10 cellular contexts compared by ENCODE assay signal in genomic region chr10:71981024-71981867, GRCh38. TPM values are rescaled to one million over a fixed set of nuclear protein-coding genes. Genes with fewer than 3 reads are reported as not detected.
A peak's percentile ranks its signal among the peaks of the same experiment; 100 is the strongest.
DNase-seq lines count a peak whose midpoint lies in the region; ATAC-seq, FAIRE-seq and TF ChIP-seq lines count a peak whose summit lies in the region.
"Had no signal": no experiment of that assay in that cellular context is flagged by ENCODE, and none has a peak within 500 bp of the region (broad histone marks: within the 10 kb centered on the region; RNA-seq: fewer than 3 reads in every experiment).

No MANE protein-coding gene starts in this region.

- RAD21 ChIA-PET in GM12878 (lab: Charles Lee; ENCODE audit: unreplicated experiment) = interaction anchor here (1.1 to 2.2 kb wide), 5 partner anchors 15 to 78 kb away, joined by 3 to 7 read pairs (median 4); no protein-coding TSS in a partner anchor

- intact Hi-C loops in GM12878 (cut with micrococcal nuclease; ENCODE audit: unreplicated experiment) = loop anchor here (5.0 kb wide), 1 partner anchor 236 kb away; the partner anchor contains the start of genes ANAPC16 and ASCC1

- no peaks in the 10 kb centered on the region; a peak in 1 of 4 replicates for H3K27me3 ChIP-seq in GM12878 (replicated peaks in 1 of 2; ENCODE audit: control insufficient read depth in 2 of 2, insufficient read depth in 2 of 2, low read length in 1 of 2)

- H3K9ac ChIP-seq in GM12878 (ENCODE audit: control insufficient read depth, insufficient read depth, low read length) = no peak overlapping the region; the same call in 1 of the 2 replicates

- H2AFZ ChIP-seq in GM12878 (ENCODE audit: control insufficient read depth, low read depth, low read length) = no peak overlapping the region; the same call in 1 of the 2 replicates

- TF ChIP-seq POLR2A in GM12878 (IDR thresholded peaks at IDR 0.05; ENCODE audit: low read depth, low read length) = no peak

- no peak for TF ChIP-seq CTCF in GM12878 (IDR thresholded peaks at IDR 0.05 in 2 of 3, conservative IDR thresholded peaks at IDR 0.05 in 1 of 3; ENCODE audit: control insufficient read depth in 2 of 3, extremely low read depth in 1 of 3, insufficient read depth in 1 of 3, low read depth in 3 of 3, low read length in 3 of 3)

- H3K79me2 ChIP-seq in GM12878 (ENCODE audit: control insufficient read depth, insufficient read depth, low read length) = no peaks in the 10 kb centered on the region

- CTCF ChIA-PET in GM12878 (lab: Yijun Ruan, JAX) = interaction anchor here (1.1 to 3.8 kb wide), 7 partner anchors 11 to 85 kb away, joined by 3 to 15 read pairs (median 7); no protein-coding TSS in a partner anchor

- no peak for TF ChIP-seq EP300 in GM12878 (IDR thresholded peaks at IDR 0.05; ENCODE audit: borderline replicate concordance in 1 of 2, control insufficient read depth in 1 of 2, low read depth in 2 of 2, low read length in 2 of 2)

- POLR2A ChIA-PET in GM12878 (lab: Charles Lee) = interaction anchor here (0.6 kb wide), 1 partner anchor 16 kb away, joined by 3 read pairs; no protein-coding TSS in a partner anchor

- H3K4me3 ChIP-seq in GM12878 = no peak overlapping the region

- H3K36me3 ChIP-seq in GM12878 (ENCODE audit: control insufficient read depth in 2 of 2, insufficient read depth in 2 of 2, low read length in 1 of 2) = no peaks in the 10 kb centered on the region

- no peaks in the 10 kb centered on the region for H4K20me1 ChIP-seq in GM12878 (ENCODE audit: control insufficient read depth, insufficient read depth)

- FAIRE-seq in GM12878 (lab: Jason Lieb, UNC) = no peak

- H3K27ac ChIP-seq in GM12878 (ENCODE audit: control insufficient read depth, insufficient read depth) = 0 out of 2 replicates have a peak overlapping the region, but pooled peaks have one; percentile 18

- ATAC-seq in GM12878 (peak; percentile 12), GM21528 (IDR thresholded peaks at IDR 0.05; ENCODE audit: low FRiP score, unreplicated experiment) (no peak), GM21619 (IDR thresholded peaks at IDR 0.05; ENCODE audit: unreplicated experiment) (no peak)

- DNase-seq in G401 (ENCODE audit: low spot score) = peak; percentile 46
- peak; percentile 44 for DNase-seq in GM12878 (ENCODE audit: low read depth, low spot score)
- DNase-seq in hippocampal formation (lab: John Stamatoyannopoulos, UW) = peak; percentile 93 to 99
- DNase-seq in retina = peak; percentile 82
- DNase-seq in activated CD4-positive, CD25-positive, alpha-beta regulatory T cell (lab: John Stamatoyannopoulos, UW) = no peak
- no peak for DNase-seq in NCI-H510A (lab: John Stamatoyannopoulos, UW)
- DNase-seq: NCI-H1436; stimulated activated CD8-positive, alpha-beta memory T cell treated with anti-CD3 and anti-CD28 coated beads, Interleukin-4, amount 100 ng/mL, for 48 hours had no signal

- no peak overlapping the region for H3K4me2 ChIP-seq in GM12878 (ENCODE audit: control insufficient read depth, insufficient read depth)

- in situ Hi-C loops in G401 (cut with HindIII; ENCODE audit: low sequenced_read_pairs) (no loop called here), GM12878 (cut with MboI) (no loop called here)

- WGBS in GM12878 (ENCODE audit: insufficient coverage, insufficient replicate concordance, low lambda C conversion rate, missing lambda C conversion rate) = 48% methylated on average over 14 of the region's 14 CpGs

- peaks cover 44% of the 10 kb centered on the region for H3K4me1 ChIP-seq in GM12878 (ENCODE audit: control insufficient read depth, insufficient read depth, low read length)

- TF ChIP-seq RAD21 in GM12878 (IDR thresholded peaks at IDR 0.05; ENCODE audit: insufficient read depth, low read depth, low read length) = no peak

- no TSS peak for BruUV-seq in GM12878 (replicated peaks; lab: Mats Ljungman, UMichigan)

- H3K9me3 ChIP-seq in GM12878 (replicated peaks; ENCODE audit: control insufficient read depth, insufficient read depth, low read length) = no peaks in the 10 kb centered on the region

- SMC1A ChIA-PET in GM12878 (lab: Charles Lee; ENCODE audit: uncharacterized antibody, unreplicated experiment) = interaction anchor here (0.9 to 1.4 kb wide), 3 partner anchors 9 to 42 kb away, joined by 3 read pairs; no protein-coding TSS in a partner anchor

TF ChIP-seq in GM12878, 131 proteins besides CTCF, POLR2A, EP300 and RAD21 (continues in another document):
- TF ChIP-seq ZBTB11 (CRISPR knock-in tag; IDR thresholded peaks at IDR 0.05) (no peak), PAX5 (IDR thresholded peaks at IDR 0.05; ENCODE audit: borderline replicate concordance, low read depth, low read length) (peak; percentile 57; the same call in 1 of the 2 replicates), NR2C1 (IDR thresholded peaks at IDR 0.05) (no peak), NR2F1 (conservative IDR thresholded peaks at IDR 0.05) (no peak), ZNF687 (IDR thresholded peaks at IDR 0.05) (peak; percentile 41), GATAD2B (conservative IDR thresholded peaks at IDR 0.05; ENCODE audit: low read depth) (peak; percentile 53; the same call in 1 of the 2 replicates)

RNA-seq across cellular contexts. Expression of gene CHST3, which starts 17.1 kb away (rescaled TPM):
- 26.6 and 29.9 TPM in 2 replicates for total RNA-seq in G401 (2014; rRNA removed; shearing (Covaris generic))
- total RNA-seq in GM12878 (2013; cell fraction: nucleolus; rRNA removed) = 0.81 and 1.5 TPM in 2 replicates
- 0.11 and 0.16 TPM in 2 replicates for total RNA-seq in GM12878 (2014; rRNA removed)
- 0.04 and 0.05 TPM in 2 replicates for total RNA-seq in GM12878 (2014; rRNA removed; fragmentation: Illumina TruSeq; extraction: Trizol)
- 0.13 and 0.15 TPM in 2 replicates for total RNA-seq in GM12878 (2021)
- 0.03 TPM for polyA plus RNA-seq in GM12878 (2011; ENCODE audit: low read depth)
- 0.36 and 0.50 TPM in 2 replicates for polyA plus RNA-seq in GM12878 (2011; rRNA removed)
- 0.50 and 0.57 TPM in 2 replicates for polyA plus RNA-seq in GM12878 (2011; cell fraction: cytosol; rRNA removed)
- polyA plus RNA-seq in GM12878 (2011; cell fraction: nucleus; rRNA removed) = 0.53 and 0.60 TPM in 2 replicates
- polyA plus RNA-seq in GM12878 (2012) = 0.03 and 0.04 TPM in 2 replicates
- polyA plus RNA-seq in GM12878 (2014; fragmentation: Illumina TruSeq; extraction: Trizol) = 0.03 TPM in 1 of 2 replicates, not detected in the other
- polyA plus RNA-seq in GM12878 (2014; fragmentation: Nextera tagmentation; extraction: Ambion mirVana) = under 1 TPM in 1 of 2 experiments, not detected in 1; 0.04 TPM
- polyA plus RNA-seq in GM12878 (2014; rRNA removed) = 0.06 TPM in 2 replicates
- polyA plus RNA-seq in GM12878 (2016; fragmentation: Nextera tagmentation; extraction: Ambion mirVana) = under 1 TPM in 1 of 2 experiments, not detected in 1; 0.04 TPM
- polyA minus RNA-seq in GM12878 (2011; rRNA and poly(A)+ RNA removed) = 0.98 and 1.1 TPM in 2 replicates
- polyA minus RNA-seq in GM12878 (2011; cell fraction: cytosol; rRNA and poly(A)+ RNA removed) = 0.27 and 0.42 TPM in 2 replicates
- polyA minus RNA-seq in GM12878 (2011; cell fraction: nucleus; rRNA and poly(A)+ RNA removed) = 0.36 and 0.48 TPM in 2 replicates

Comparison
In these comparisons a context has a peak if more than half of its experiments do, and no peak if none do; other contexts are left out.
1. DNase-seq: peak in G401 (single experiment), GM12878 (single experiment), hippocampal formation (2 of 2) and retina (single experiment); none in activated CD4-positive, CD25-positive, alpha-beta regulatory T cell (0 of 4) and NCI-H510A (single experiment).
2. RNA of gene CHST3, which starts 17.1 kb away (total RNA-seq): 26.6 to 29.9 TPM in G401; 0.04 to 1.5 TPM in GM12878; every median in the first group is over 10 times any median in the second.